18 cellular contexts compared by ENCODE assay signal in the genomic region with DNA sequence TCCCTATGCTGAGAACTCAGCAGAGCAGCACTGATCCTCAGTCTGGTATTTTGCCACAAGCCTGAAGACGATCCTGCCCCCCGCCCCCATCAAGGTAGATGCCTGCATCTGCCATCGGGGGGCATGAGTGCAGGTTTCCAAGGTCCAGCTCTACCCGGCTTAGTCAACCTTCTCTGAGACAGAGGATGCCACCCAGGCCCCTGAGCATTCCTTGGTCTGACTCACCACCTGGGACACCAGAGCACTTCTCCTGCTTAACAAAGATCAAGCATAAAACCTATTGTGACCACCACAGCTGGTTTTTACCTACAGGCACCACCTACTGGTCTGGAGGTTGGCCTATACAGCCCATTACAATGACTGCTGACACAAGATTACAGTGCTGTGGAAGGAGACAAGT.
A peak's percentile ranks its signal among the peaks of the same experiment; 100 is the strongest.
DNase-seq lines count a peak whose midpoint lies in the region; ATAC-seq and TF ChIP-seq lines count a peak whose summit lies in the region.
"Had no signal": no experiment of that assay in that cellular context is flagged by ENCODE, and none has a peak within 500 bp of the region (broad histone marks: within the 10 kb centered on the region; RNA-seq: fewer than 3 reads in every experiment).

No MANE protein-coding gene starts in this region.

- peaks cover 3% of the 10 kb centered on the region for H3K9me3 Mint-ChIP-seq in neural progenitor cell
- H3K9me3 Mint-ChIP-seq: CD4-positive, alpha-beta T cell had no signal

- DNase-seq in H7: peak; percentile 43
- peak; percentile 1 for DNase-seq in RKO (ENCODE audit: low spot score)
- DNase-seq in iPS DF 4.7 (ENCODE audit: extremely low read depth, low spot score): peak; percentile 28
- peak; percentile 3 for DNase-seq in neural progenitor cell (ENCODE audit: low spot score)
- DNase-seq in OCI-M1 (lab: John Stamatoyannopoulos, UW): no peak
- DNase-seq in cerebellar nuclear complex (lab: John Stamatoyannopoulos, UW): no peak
- DNase-seq: CD4-positive, alpha-beta T cell; Karpas-422; NCI-H1092; NCI-H1436 treated with DMSO at 0.1 percent for 48 hours; NCI-H2029 treated with DMSO at 0.1 percent for 48 hours; NCI-H2171 treated with DMSO at 0.1 percent for 48 hours; NCI-H446 treated with DMSO at 0.1 percent for 48 hours; PC-3 had no signal

- peak overlapping the region; percentile 34 for H2AFZ ChIP-seq in neural progenitor cell (replicated peaks)

- H3K9me3 ChIP-seq in neural progenitor cell (ENCODE audit: low read depth): no peaks in the 10 kb centered on the region
- H3K9me3 ChIP-seq: A549 had no signal

- H3K27me3 ChIP-seq in H7 (ENCODE audit: control insufficient read depth, insufficient read depth, low read length) (no peaks in the 10 kb centered on the region), neural progenitor cell (no peaks in the 10 kb centered on the region)

- H3K36me3 Mint-ChIP-seq in neural progenitor cell: no peaks in the 10 kb centered on the region
- H3K36me3 Mint-ChIP-seq: IgD-negative memory B cell had no signal

- H3K9ac ChIP-seq in neural progenitor cell: no peak overlapping the region

- H3K4me3 ChIP-seq in H7 (ENCODE audit: insufficient read depth, low read depth, low read length) (no peak overlapping the region), neural progenitor cell (no peak overlapping the region)
- H3K4me3 ChIP-seq: A549 had no signal

- H3K27ac Mint-ChIP-seq in neural progenitor cell: no peak overlapping the region
- H3K27ac Mint-ChIP-seq: CD4-positive, alpha-beta T cell; IgD-negative memory B cell had no signal

- H3K4me1 ChIP-seq in neural progenitor cell: no peaks in the 10 kb centered on the region
- H3K4me1 ChIP-seq: A549 had no signal

- H3K27ac ChIP-seq in neural progenitor cell: no peak overlapping the region
- H3K27ac ChIP-seq: A549, HL-60 had no signal

- H3K27me3 Mint-ChIP-seq in neural progenitor cell (ENCODE audit: insufficient read depth, low read depth): no peaks in the 10 kb centered on the region
- H3K27me3 Mint-ChIP-seq: CD4-positive, alpha-beta T cell; IgD-negative memory B cell had no signal

- no peak overlapping the region for H3K4me2 ChIP-seq in neural progenitor cell
- H3K4me2 ChIP-seq: A549 had no signal

- H3K36me3 ChIP-seq in H7 (replicated peaks; ENCODE audit: control insufficient read depth, insufficient read depth, low read length) (no peaks in the 10 kb centered on the region), neural progenitor cell (no peaks in the 10 kb centered on the region)

- no peaks in the 10 kb centered on the region for H3F3A ChIP-seq in neural progenitor cell (ENCODE audit: low read depth)

- peak; percentile 13 for TF ChIP-seq CTCF in neural progenitor cell (IDR thresholded peaks at IDR 0.05)

- H3K4me3 Mint-ChIP-seq in neural progenitor cell: no peak overlapping the region
- H3K4me3 Mint-ChIP-seq: CD4-positive, alpha-beta T cell; IgD-negative memory B cell had no signal

- no peaks in the 10 kb centered on the region for H4K20me1 ChIP-seq in neural progenitor cell (ENCODE audit: low read depth)

- H3K4me1 Mint-ChIP-seq in neural progenitor cell: no peaks in the 10 kb centered on the region
- H3K4me1 Mint-ChIP-seq: IgD-negative memory B cell had no signal

- no peaks in the 10 kb centered on the region for H3K79me2 ChIP-seq in neural progenitor cell (ENCODE audit: low read depth)

- no peak for ATAC-seq in HG03469 (IDR thresholded peaks at IDR 0.05; ENCODE audit: unreplicated experiment)
- ATAC-seq: A549, PC-3 had no signal

Comparison
In these comparisons a context has a peak if more than half of its experiments do, and no peak if none do; other contexts are left out.
1. DNase-seq: peak in H7 (single experiment), RKO (single experiment), iPS DF 4.7 (single experiment) and neural progenitor cell (single experiment); none in OCI-M1 (single experiment) and cerebellar nuclear complex (0 of 2).